In genomic region chr2:134667081-134667480, GRCh38 we compare ENCODE assay signal across 17 cellular contexts. TPM values are rescaled to one million over a fixed set of nuclear protein-coding genes. Genes with fewer than 3 reads are reported as not detected.
DNase-seq lines count a peak whose midpoint lies in the region; ATAC-seq and TF ChIP-seq lines count a peak whose summit lies in the region.
"Had no signal": no experiment of that assay in that cellular context is flagged by ENCODE, and none has a peak within 500 bp of the region (broad histone marks: within the 10 kb centered on the region; RNA-seq: fewer than 3 reads in every experiment).

No MANE protein-coding gene starts in this region.

- POLR2A ChIA-PET in naive thymus-derived CD8-positive, alpha-beta T cell (lab: Charles Lee): no interaction called here

- peaks cover 57% of the 10 kb centered on the region for H3K4me1 Mint-ChIP-seq in Calu3 (ENCODE audit: low read depth, unreplicated experiment)
- H3K4me1 Mint-ChIP-seq in naive thymus-derived CD8-positive, alpha-beta T cell: peaks cover 41 to 85% (median 78%) of the 10 kb centered on the region in 4 donors

- peaks cover 5% of the 10 kb centered on the region for H3K36me3 Mint-ChIP-seq in Calu3 (ENCODE audit: insufficient read depth, unreplicated experiment)
- H3K36me3 Mint-ChIP-seq in naive thymus-derived CD8-positive, alpha-beta T cell: no peaks in the 10 kb centered on the region

- CTCF ChIA-PET in Calu3 (lab: Charles Lee): no interaction called here

- H3K9me3 ChIP-seq in body of pancreas: no peaks in the 10 kb centered on the region
- H3K9me3 ChIP-seq in upper lobe of left lung: no peaks in the 10 kb centered on the region
- H3K9me3 ChIP-seq: Peyer's patch had no signal

- 86 to 88% methylated on average over 4 of the region's 4 CpGs for WGBS in body of pancreas, 2 donors
- WGBS in upper lobe of left lung, 2 donors: 63 to 64% methylated on average over 4 of the region's 4 CpGs

- peaks cover 54% of the 10 kb centered on the region for H3K4me1 ChIP-seq in body of pancreas
- H3K4me1 ChIP-seq in upper lobe of left lung: peaks cover 0 to 47% (median 27%) of the 10 kb centered on the region in 4 donors

- no TSS peak for BruUV-seq in Calu3 (replicated peaks; lab: Mats Ljungman, UMichigan)

- peak overlapping the region; percentile 40 for H3K4me3 Mint-ChIP-seq in Calu3 (ENCODE audit: low read depth, unreplicated experiment)
- H3K4me3 Mint-ChIP-seq in naive thymus-derived CD8-positive, alpha-beta T cell: peak overlapping the region in 4 of 10 donors; percentile 12 to 46 (median 40)

- H3K27me3 ChIP-seq in body of pancreas (no peaks in the 10 kb centered on the region), upper lobe of left lung (no peaks in the 10 kb centered on the region)
- H3K27me3 ChIP-seq: Peyer's patch had no signal

- H3K27ac ChIP-seq in body of pancreas (peak overlapping the region in 3 of 4 donors; percentile 56 to 94 (median 71)), upper lobe of left lung (peak overlapping the region in 3 of 4 donors; percentile 56 to 78 (median 60))
- H3K27ac ChIP-seq: GM23248, Peyer's patch had no signal

- TF ChIP-seq POLR2A in body of pancreas (IDR thresholded peaks at IDR 0.05): no peak
- no peak for TF ChIP-seq POLR2A in upper lobe of left lung (IDR thresholded peaks at IDR 0.05)

- TF ChIP-seq EP300 in upper lobe of left lung (IDR thresholded peaks at IDR 0.05): no peak

- H3K9me3 Mint-ChIP-seq in Calu3 (ENCODE audit: low read depth, unreplicated experiment): no peaks in the 10 kb centered on the region
- no peaks in the 10 kb centered on the region for H3K9me3 Mint-ChIP-seq in naive thymus-derived CD8-positive, alpha-beta T cell

- no peaks in the 10 kb centered on the region for H3K27me3 Mint-ChIP-seq in Calu3 (ENCODE audit: unreplicated experiment)
- H3K27me3 Mint-ChIP-seq in naive thymus-derived CD8-positive, alpha-beta T cell: peaks cover 0 to 48% (median 31%) of the 10 kb centered on the region in 5 donors

- H3K36me3 ChIP-seq in body of pancreas (replicated peaks in 1 of 2; ENCODE audit: insufficient read depth in 1 of 2, low read depth in 2 of 2) (no peaks in the 10 kb centered on the region), upper lobe of left lung (no peaks in the 10 kb centered on the region)
- H3K36me3 ChIP-seq: Peyer's patch had no signal

- DNase-seq in Calu3: no peak
- DNase-seq in body of pancreas: no peak
- peak; percentile 6 for DNase-seq in mucosa of gallbladder (ENCODE audit: low spot score)
- DNase-seq in upper lobe of left lung: no peak
- no peak for DNase-seq in NCI-H82 treated with DMSO at 0.1 percent for 48 hours (lab: John Stamatoyannopoulos, UW; ENCODE audit: unreplicated experiment)
- DNase-seq in stimulated activated CD8-positive, alpha-beta memory T cell treated with anti-CD3 and anti-CD28 coated beads, Interleukin-4, amount 100 ng/mL, for 48 hours: no peak
- DNase-seq in naive thymus-derived CD8-positive, alpha-beta T cell: no peak
- DNase-seq: DMS79, GM23248, HCEC 1CT, NCI-H1436, NCI-H2029 treated with DMSO at 0.1 percent for 48 hours, NCI-H2171 treated with DMSO at 0.1 percent for 48 hours, NCI-H774, Peyer's patch had no signal

- ATAC-seq in body of pancreas (no peak), upper lobe of left lung (ENCODE audit: low FRiP score in 2 of 2) (no peak)
- ATAC-seq in naive thymus-derived CD8-positive, alpha-beta T cell: no peak
- ATAC-seq: Right ventricle myocardium inferior had no signal

- no peak for TF ChIP-seq CTCF in Calu3 (IDR thresholded peaks at IDR 0.05; ENCODE audit: unreplicated experiment)
- no peak for TF ChIP-seq CTCF in body of pancreas (IDR thresholded peaks at IDR 0.05)
- TF ChIP-seq CTCF in upper lobe of left lung (IDR thresholded peaks at IDR 0.05): no peak

- intact Hi-C loops in Calu3 (cut with micrococcal nuclease; ENCODE audit: unreplicated experiment): no loop called here
- intact Hi-C loops in body of pancreas (cut with DNase I): no loop called here

- peak overlapping the region; percentile 63 for H3K27ac Mint-ChIP-seq in Calu3 (ENCODE audit: unreplicated experiment)
- H3K27ac Mint-ChIP-seq in naive thymus-derived CD8-positive, alpha-beta T cell: peak overlapping the region in 4 of 10 donors; percentile 35 to 42 (median 42)

- H3K4me3 ChIP-seq in body of pancreas: no peak overlapping the region
- H3K4me3 ChIP-seq in upper lobe of left lung: no peak overlapping the region
- H3K4me3 ChIP-seq: GM23248, Peyer's patch had no signal

RNA-seq across cellular contexts. Expression of gene TMEM163, which starts 51.7 kb away (rescaled TPM):
- 2.5 and 3.5 TPM in 2 replicates for total RNA-seq in Calu3 (2022)
- 10 to 100 TPM; 16.2 to 27.5 TPM for total RNA-seq in body of pancreas
- 36.1 TPM for total RNA-seq in mucosa of gallbladder
- 10 to 100 TPM; 19.3 to 71.6 (median 26.7) TPM for total RNA-seq in upper lobe of left lung
- not detected for total RNA-seq in naive thymus-derived CD8-positive, alpha-beta T cell
- polyA plus RNA-seq in naive thymus-derived CD8-positive, alpha-beta T cell: under 1 TPM in 1 of 3 donors, not detected in 2; 0.24 TPM
- total RNA-seq: GM23248, NCI-H460 had no signal
- polyA plus RNA-seq: GM23248 had no signal
